In genomic region chr22:20205964-20206708, GRCh38 we compare ENCODE assay signal across 8 cellular contexts. TPM values are rescaled to one million over a fixed set of nuclear protein-coding genes. Genes with fewer than 3 reads are reported as not detected.
DNase-seq lines count a peak whose midpoint lies in the region; ATAC-seq and TF ChIP-seq lines count a peak whose summit lies in the region.

No MANE protein-coding gene starts in this region.

- peak overlapping the region; percentile 59 to 97 (median 95) for H3K27ac Mint-ChIP-seq in CD4-positive, alpha-beta memory T cell
- H3K27ac Mint-ChIP-seq in nephron: peak overlapping the region; percentile 94 to 99 (median 99)

- no peaks in the 10 kb centered on the region for H3K9me3 Mint-ChIP-seq in CD4-positive, alpha-beta memory T cell
- H3K9me3 Mint-ChIP-seq in nephron: no peaks in the 10 kb centered on the region

- H3K4me1 Mint-ChIP-seq in CD4-positive, alpha-beta memory T cell: peaks cover 13 to 36% (median 23%) of the 10 kb centered on the region in 4 donors
- peaks cover 24% of the 10 kb centered on the region for H3K4me1 Mint-ChIP-seq in nephron

- peak overlapping the region; percentile 91 to 97 (median 96) for H3K4me3 Mint-ChIP-seq in CD4-positive, alpha-beta memory T cell
- H3K4me3 Mint-ChIP-seq in nephron: peak overlapping the region; percentile 74 to 88 (median 87)

- POLR2A ChIA-PET in CD4-positive, alpha-beta memory T cell (lab: Charles Lee; ENCODE audit: partially characterized antibody): interaction anchor here (0.8 to 3.5 kb wide), 5 partner anchors 30 to 264 kb away, joined by 3 to 23 read pairs (median 3); partner anchors contain the start of genes COMT, TRMT2A and TXNRD2

- peak overlapping the region; percentile 63 to 74 for H3K9ac ChIP-seq in stomach smooth muscle (ENCODE audit: low read length in 2 of 2)

- peaks cover 0 to 1% of the 10 kb centered on the region in 2 donors for H3K27me3 Mint-ChIP-seq in CD4-positive, alpha-beta memory T cell
- peaks cover 25% of the 10 kb centered on the region for H3K27me3 Mint-ChIP-seq in nephron (ENCODE audit: low read depth)

- peak overlapping the region; percentile 78 to 96 for H3K4me3 ChIP-seq in CD4-positive, alpha-beta memory T cell (ENCODE audit: low read length in 2 of 2)
- peak overlapping the region; percentile 55 to 72 for H3K4me3 ChIP-seq in stomach smooth muscle (ENCODE audit: low read length in 2 of 2)

- intact Hi-C loops in CD4-positive, alpha-beta memory T cell (cut with micrococcal nuclease): loop anchor here (1.0 kb wide), 1 partner anchor 32 kb away; no protein-coding TSS in a partner anchor

- H3K27ac ChIP-seq in CD4-positive, alpha-beta memory T cell (ENCODE audit: low read depth, low read length): peak overlapping the region; percentile 74
- H3K27ac ChIP-seq in stomach smooth muscle (ENCODE audit: low read length): no peak overlapping the region

- CTCF ChIA-PET in CD4-positive, alpha-beta memory T cell (lab: Charles Lee; ENCODE audit: partially characterized antibody): interaction anchor here (0.9 to 1.9 kb wide), 3 partner anchors 32 to 116 kb away, joined by 3 to 9 read pairs (median 3); no protein-coding TSS in a partner anchor

- H3K27me3 ChIP-seq in CD4-positive, alpha-beta memory T cell (ENCODE audit: insufficient read depth, low read length): peaks cover 3% of the 10 kb centered on the region
- H3K27me3 ChIP-seq in stomach smooth muscle (ENCODE audit: control insufficient read depth in 1 of 2, insufficient read depth in 2 of 2, low read length in 2 of 2): peaks cover 0 to 3% of the 10 kb centered on the region in 2 donors

- H3K9me3 ChIP-seq in CD4-positive, alpha-beta memory T cell (ENCODE audit: control insufficient read depth in 1 of 2, low read length in 2 of 2): no peaks in the 10 kb centered on the region
- no peaks in the 10 kb centered on the region for H3K9me3 ChIP-seq in stomach smooth muscle (ENCODE audit: control insufficient read depth in 2 of 2, low read length in 2 of 2)

- H3K36me3 Mint-ChIP-seq in CD4-positive, alpha-beta memory T cell: peaks cover 0 to 3% of the 10 kb centered on the region in 2 donors
- H3K36me3 Mint-ChIP-seq in nephron (ENCODE audit: low read depth): no peaks in the 10 kb centered on the region

- H3K4me1 ChIP-seq in CD4-positive, alpha-beta memory T cell (ENCODE audit: insufficient read depth, low read length): peaks cover 29% of the 10 kb centered on the region
- H3K4me1 ChIP-seq in stomach smooth muscle (ENCODE audit: control insufficient read depth, insufficient read depth, low read length): peaks cover 29% of the 10 kb centered on the region

- TF ChIP-seq CTCF in nephron (IDR thresholded peaks at IDR 0.05; ENCODE audit: unreplicated experiment in 3 of 3): no peak

- ATAC-seq in GM21717 (IDR thresholded peaks at IDR 0.05; ENCODE audit: unreplicated experiment) (peak; percentile 57), esophagus mucosa (peak; percentile 76), HG03280 (IDR thresholded peaks at IDR 0.05; ENCODE audit: unreplicated experiment) (no peak)

- no peaks in the 10 kb centered on the region for H3K36me3 ChIP-seq in CD4-positive, alpha-beta memory T cell (ENCODE audit: insufficient read depth, low read length)
- H3K36me3 ChIP-seq in stomach smooth muscle (ENCODE audit: control insufficient read depth in 2 of 2, insufficient read depth in 2 of 2, low read length in 2 of 2): no peaks in the 10 kb centered on the region

- DNase-seq in CD4-positive, alpha-beta memory T cell: peak; percentile 58 to 71 (median 67)
- peak; percentile 60 for DNase-seq in NCI-H82 treated with DMSO at 0.1 percent for 48 hours (lab: John Stamatoyannopoulos, UW; ENCODE audit: unreplicated experiment)
- DNase-seq in activated CD8-positive, alpha-beta memory T cell treated with anti-CD3 and anti-CD28 coated beads for 4 hours (ENCODE audit: low read depth in 2 of 2): peak; percentile 33 to 44

RNA-seq across cellular contexts. Expression of gene CCDC188, which starts 55.3 kb away (rescaled TPM):
- total RNA-seq in CD4-positive, alpha-beta memory T cell: not detected
- not detected for polyA plus RNA-seq in CD4-positive, alpha-beta memory T cell
- total RNA-seq in esophagus mucosa: 0.44 TPM
